1 cellular context compared by ENCODE assay signal in the genomic region with DNA sequence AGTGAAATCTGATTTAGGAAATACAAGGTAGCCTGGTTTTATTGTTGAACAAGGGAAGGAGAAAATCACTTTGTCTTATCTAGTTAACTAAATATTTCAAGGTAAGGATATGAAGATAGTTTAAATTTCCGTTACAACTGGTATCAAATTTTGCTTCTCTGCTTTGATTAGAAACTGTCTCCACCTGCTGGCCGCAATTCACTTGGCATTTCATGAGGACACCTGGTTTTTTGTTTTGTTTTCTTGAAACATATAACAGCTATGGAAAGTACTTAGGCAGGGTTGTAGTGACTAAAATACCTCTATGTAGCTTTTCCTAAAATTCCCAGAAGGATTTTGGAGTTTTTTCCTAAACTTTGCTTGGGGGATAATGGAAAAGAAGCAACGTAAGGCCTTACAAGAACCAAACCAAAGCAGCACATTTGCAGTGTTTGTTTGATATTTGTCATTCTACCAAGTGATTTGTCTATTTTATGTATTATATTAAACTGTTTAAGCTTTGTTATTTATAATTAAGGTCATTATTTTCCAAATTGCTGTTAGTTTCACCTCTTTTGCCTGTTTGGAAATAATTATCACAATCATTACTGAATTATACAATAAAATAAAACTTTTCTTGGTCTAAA.
TF ChIP-seq lines count a peak whose summit lies in the region.

No MANE protein-coding gene starts in this region.

TF ChIP-seq in endothelial cell of umbilical vein, 7 proteins besides CTCF, POLR2A, EP300 and RAD21 (continued from another document):
- TF ChIP-seq, protein P1, sequence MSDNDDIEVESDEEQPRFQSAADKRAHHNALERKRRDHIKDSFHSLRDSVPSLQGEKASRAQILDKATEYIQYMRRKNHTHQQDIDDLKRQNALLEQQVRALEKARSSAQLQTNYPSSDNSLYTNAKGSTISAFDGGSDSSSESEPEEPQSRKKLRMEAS (IDR thresholded peaks at IDR 0.05; ENCODE audit: insufficient read depth, insufficient read length) = no peak
- TF ChIP-seq MYC (IDR thresholded peaks at IDR 0.05; ENCODE audit: low read depth, low read length) (no peak), FOS (IDR thresholded peaks at IDR 0.05; ENCODE audit: borderline replicate concordance, insufficient read depth, low read length) (no peak), POLR2AphosphoS5 (IDR thresholded peaks at IDR 0.05; ENCODE audit: insufficient read depth, low read depth, low read length) (no peak)
TF ChIP-seq in endothelial cell of umbilical vein: peak in this region for 0.
